In genomic region chr3:38141173-38141951, GRCh38 we compare ENCODE assay signal across 22 cellular contexts. TPM values are rescaled to one million over a fixed set of nuclear protein-coding genes. Genes with fewer than 3 reads are reported as not detected.
A peak's percentile ranks its signal among the peaks of the same experiment; 100 is the strongest.
DNase-seq lines count a peak whose midpoint lies in the region; ATAC-seq and TF ChIP-seq lines count a peak whose summit lies in the region.
"Had no signal": no experiment of that assay in that cellular context is flagged by ENCODE, and none has a peak within 500 bp of the region (broad histone marks: within the 10 kb centered on the region; RNA-seq: fewer than 3 reads in every experiment).

No MANE protein-coding gene starts in this region.

- intact Hi-C loops in CD4-positive, alpha-beta T cell (cut with DNase I, micrococcal nuclease): no loop called here
- intact Hi-C loops in A673 (cut with micrococcal nuclease; ENCODE audit: unreplicated experiment): no loop called here

- no peaks in the 10 kb centered on the region for H3K9me3 Mint-ChIP-seq in CD4-positive, alpha-beta T cell
- peaks cover 0 to 14% (median 7%) of the 10 kb centered on the region in 9 donors for H3K9me3 Mint-ChIP-seq in naive thymus-derived CD8-positive, alpha-beta T cell

- H3K36me3 Mint-ChIP-seq in CD4-positive, alpha-beta T cell (ENCODE audit: low read depth): peaks cover 54% of the 10 kb centered on the region
- peaks cover 3 to 23% (median 4%) of the 10 kb centered on the region in 3 donors for H3K36me3 Mint-ChIP-seq in naive thymus-derived CD8-positive, alpha-beta T cell

- H3K27ac ChIP-seq in BLaER1 treated with 17β-estradiol and CSF1 and Interleukin-3, amounts not matched to agents 10 nM and 100 nM: no peak overlapping the region; a peak in 1 of 22 replicates
- H3K27ac ChIP-seq in CD4-positive, alpha-beta T cell (ENCODE audit: low read depth, low read length): no peak overlapping the region
- H3K27ac ChIP-seq in coronary artery (no peak overlapping the region), A673 (ENCODE audit: low read depth, low read length, poor library complexity, severe bottlenecking) (no peak overlapping the region)
- H3K27ac ChIP-seq: skin epidermis, WERI-Rb-1 had no signal

- peaks cover 12 to 22% (median 16%) of the 10 kb centered on the region in 11 experiments; a peak in 21 of 22 replicates for H3K9me3 ChIP-seq in BLaER1 treated with 17β-estradiol and CSF1 and Interleukin-3, amounts not matched to agents 10 nM and 100 nM (replicated peaks in 1 of 11)
- H3K9me3 ChIP-seq in CD4-positive, alpha-beta T cell (ENCODE audit: control insufficient read depth, low read length): peaks cover 4% of the 10 kb centered on the region
- no peaks in the 10 kb centered on the region for H3K9me3 ChIP-seq in A673 (ENCODE audit: low read depth, low read length, poor library complexity, severe bottlenecking)
- H3K9me3 ChIP-seq: BE2C had no signal

- peaks cover 25 to 44% (median 34%) of the 10 kb centered on the region in 11 experiments for H3K36me3 ChIP-seq in BLaER1 treated with 17β-estradiol and CSF1 and Interleukin-3, amounts not matched to agents 10 nM and 100 nM
- no peaks in the 10 kb centered on the region for H3K36me3 ChIP-seq in A673 (ENCODE audit: insufficient read depth, low read length, poor library complexity, severe bottlenecking)
- H3K36me3 ChIP-seq: BE2C, WERI-Rb-1 had no signal

- peak overlapping the region in 8 of 10 experiments; percentile 73 to 99 (median 94); a peak in 11 of 20 replicates for H3K4me3 ChIP-seq in BLaER1 treated with 17β-estradiol and CSF1 and Interleukin-3, amounts not matched to agents 10 nM and 100 nM
- no peak overlapping the region for H3K4me3 ChIP-seq in coronary artery
- H3K4me3 ChIP-seq in A673 (ENCODE audit: low read depth, low read length, poor library complexity, severe bottlenecking): no peak overlapping the region
- H3K4me3 ChIP-seq: GM23338, skin epidermis had no signal

- H3K27me3 Mint-ChIP-seq in CD4-positive, alpha-beta T cell: no peaks in the 10 kb centered on the region
- H3K27me3 Mint-ChIP-seq in naive thymus-derived CD8-positive, alpha-beta T cell: no peaks in the 10 kb centered on the region
- H3K27me3 Mint-ChIP-seq: progenitor cell of endocrine pancreas had no signal

- peaks cover 58 to 73% (median 65%) of the 10 kb centered on the region in 10 experiments for H3K4me1 ChIP-seq in BLaER1 treated with 17β-estradiol and CSF1 and Interleukin-3, amounts not matched to agents 10 nM and 100 nM
- peaks cover 4% of the 10 kb centered on the region for H3K4me1 ChIP-seq in A673 (ENCODE audit: insufficient read depth, low read length, poor library complexity, severe bottlenecking)
- H3K4me1 ChIP-seq: BE2C had no signal

- H4K20me1 ChIP-seq in BLaER1 treated with 17β-estradiol and CSF1 and Interleukin-3, amounts not matched to agents 10 nM and 100 nM: peaks cover 17 to 42% (median 32%) of the 10 kb centered on the region in 11 experiments; a peak in 21 of 22 replicates

- no TSS peak for BruUV-seq in A673 (replicated peaks; lab: Mats Ljungman, UMichigan)

- peak overlapping the region in 5 of 11 experiments; percentile 22 to 95 (median 93); a peak in 8 of 22 replicates for H3K9ac ChIP-seq in BLaER1 treated with 17β-estradiol and CSF1 and Interleukin-3, amounts not matched to agents 10 nM and 100 nM

- no peak for TF ChIP-seq POLR2A in GM18505 (IDR thresholded peaks at IDR 0.05; ENCODE audit: borderline replicate concordance, extremely low read depth, insufficient read depth, insufficient read length)

- no peaks in the 10 kb centered on the region for H3K27me3 ChIP-seq in BLaER1 treated with 17β-estradiol and CSF1 and Interleukin-3, amounts not matched to agents 10 nM and 100 nM
- H3K27me3 ChIP-seq in CD4-positive, alpha-beta T cell (ENCODE audit: control insufficient read depth, insufficient read depth, low read length): no peaks in the 10 kb centered on the region
- H3K27me3 ChIP-seq in A673 (replicated peaks; ENCODE audit: insufficient read depth, low read depth, low read length, poor library complexity): no peaks in the 10 kb centered on the region
- H3K27me3 ChIP-seq: BE2C had no signal

- ATAC-seq in CD4-positive, alpha-beta T cell (ENCODE audit: poor library complexity): no peak
- ATAC-seq in naive thymus-derived CD8-positive, alpha-beta T cell: no peak
- no peak for ATAC-seq in HG02588 (IDR thresholded peaks at IDR 0.05; ENCODE audit: unreplicated experiment)
- ATAC-seq in GM18505 (IDR thresholded peaks at IDR 0.05; ENCODE audit: unreplicated experiment): no peak
- ATAC-seq: GM23338 had no signal

- peaks cover 42% of the 10 kb centered on the region for H3K4me1 Mint-ChIP-seq in CD4-positive, alpha-beta T cell (ENCODE audit: low read depth)
- H3K4me1 Mint-ChIP-seq in naive thymus-derived CD8-positive, alpha-beta T cell: peaks cover 19 to 51% (median 43%) of the 10 kb centered on the region in 4 donors

- CTCF ChIA-PET in CD4-positive, alpha-beta T cell (lab: Charles Lee): no interaction called here
- CTCF ChIA-PET in A673 (lab: Charles Lee): no interaction called here

- peak overlapping the region; percentile 87 for H3K27ac Mint-ChIP-seq in CD4-positive, alpha-beta T cell
- H3K27ac Mint-ChIP-seq in naive thymus-derived CD8-positive, alpha-beta T cell: peak overlapping the region in 9 of 10 donors; percentile 18 to 99 (median 48)
- H3K27ac Mint-ChIP-seq: GM23338, progenitor cell of endocrine pancreas had no signal

- TF ChIP-seq CTCF in CD4-positive, alpha-beta T cell (IDR thresholded peaks at IDR 0.05): no peak
- no peak for TF ChIP-seq CTCF in coronary artery (IDR thresholded peaks at IDR 0.05)
- TF ChIP-seq CTCF in A673 (conservative IDR thresholded peaks at IDR 0.05; ENCODE audit: low read depth, low read length): no peak

- no peak for DNase-seq in CD4-positive, alpha-beta T cell
- peak; percentile 64 for DNase-seq in coronary artery (ENCODE audit: low spot score)
- peak in 2 of 10 donors; percentile 7 to 40 for DNase-seq in naive thymus-derived CD8-positive, alpha-beta T cell
- DNase-seq in A673 (ENCODE audit: low spot score): no peak
- DNase-seq: activated gamma-delta T cell treated with Interleukin-2 at 50 U/mL for 16 hours; BE2C; DND-41; foreskin fibroblast; Karpas-422; NCI-H1092; NCI-H2081; NCI-H524; Right ventricle myocardium superior; stimulated activated CD4-positive, alpha-beta T cell treated with anti-CD3 and anti-CD28 coated beads, Interleukin-2, amount 100 ng/mL, for 48 hours; substantia nigra; WERI-Rb-1 had no signal

- H3K4me3 Mint-ChIP-seq in CD4-positive, alpha-beta T cell: peak overlapping the region; percentile 64
- peak overlapping the region in 6 of 10 donors; percentile 19 to 93 (median 46) for H3K4me3 Mint-ChIP-seq in naive thymus-derived CD8-positive, alpha-beta T cell

- POLR2A ChIA-PET in CD4-positive, alpha-beta T cell (lab: Charles Lee): interaction anchor here (2.1 kb wide), 1 partner anchor 23 kb away, joined by 16 read pairs; the partner anchor contains the start of gene OXSR1
- POLR2A ChIA-PET in naive thymus-derived CD8-positive, alpha-beta T cell (lab: Charles Lee): interaction anchor here (7.5 kb wide), 1 partner anchor 24 kb away, joined by 192 read pairs; the partner anchor contains the start of gene OXSR1
- POLR2A ChIA-PET in A673 (lab: Charles Lee; ENCODE audit: low non-redundant PET): no interaction called here

- peak overlapping the region; percentile 87 to 99 (median 97); a peak in 21 of 22 replicates for H3K4me2 ChIP-seq in BLaER1 treated with 17β-estradiol and CSF1 and Interleukin-3, amounts not matched to agents 10 nM and 100 nM
- H3K4me2 ChIP-seq: GM23338 had no signal

RNA-seq across cellular contexts. Expression of gene MYD88, which starts 2.9 kb away (rescaled TPM):
- total RNA-seq in CD4-positive, alpha-beta T cell: 10 to 100 TPM; 26.9 to 27.2 TPM
- total RNA-seq in naive thymus-derived CD8-positive, alpha-beta T cell: 10 to 100 TPM; 40.6 to 44.7 TPM
- polyA plus RNA-seq in naive thymus-derived CD8-positive, alpha-beta T cell: 10 to 100 TPM; 54.5 to 73.9 (median 71.8) TPM
- total RNA-seq in A673 (2021): 11.9 and 13.1 TPM in 2 replicates

RNA-seq across cellular contexts. Expression of gene ACAA1, which starts 4.4 kb away (rescaled TPM):
- total RNA-seq in CD4-positive, alpha-beta T cell: 10 to 100 TPM; 56.4 to 58.9 TPM
- total RNA-seq in naive thymus-derived CD8-positive, alpha-beta T cell: 10 to 100 TPM; 81.0 to 84.3 TPM
- polyA plus RNA-seq in naive thymus-derived CD8-positive, alpha-beta T cell: 10 to 100 TPM; 53.5 to 64.8 (median 55.6) TPM
- total RNA-seq in A673 (2021): 24.0 and 27.4 TPM in 2 replicates

RNA-seq across cellular contexts. Expression of gene OXSR1, which starts 24.0 kb away (rescaled TPM):
- total RNA-seq in CD4-positive, alpha-beta T cell: 10 to 100 TPM; 28.3 to 30.3 TPM
- total RNA-seq in naive thymus-derived CD8-positive, alpha-beta T cell: 10 to 100 TPM; 40.3 to 40.8 TPM
- polyA plus RNA-seq in naive thymus-derived CD8-positive, alpha-beta T cell: 10 to 100 TPM; 12.9 to 14.0 (median 13.1) TPM
- total RNA-seq in A673 (2021): 30.9 and 31.1 TPM in 2 replicates

Comparison
In these comparisons a context has a peak if more than half of its experiments do, and no peak if none do; other contexts are left out.
1. H3K4me3 ChIP-seq: peak in BLaER1 treated with 17β-estradiol and CSF1 and Interleukin-3, amounts not matched to agents 10 nM and 100 nM (8 of 10); none in coronary artery (single experiment) and A673 (single experiment).